In the genomic region with DNA sequence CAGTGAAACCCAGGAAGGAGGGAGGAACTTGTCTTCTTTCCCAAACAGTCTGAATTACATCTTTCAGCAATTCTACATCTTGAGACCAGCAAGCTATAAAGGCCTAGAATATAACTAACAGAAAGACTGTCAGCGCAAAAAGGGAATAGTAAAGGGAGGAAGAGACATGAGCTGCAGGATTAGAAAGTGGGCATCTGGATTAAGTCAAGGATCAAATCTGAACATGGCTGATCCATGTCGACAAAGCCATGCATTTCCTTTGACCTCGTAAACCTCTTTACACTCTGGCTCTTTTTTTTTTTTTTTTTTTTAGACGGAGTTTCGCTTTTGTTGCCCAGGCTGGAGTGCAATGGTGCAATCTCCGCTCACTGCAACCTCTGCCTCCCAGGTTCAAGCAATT, we compare ENCODE assay signal across 20 cellular contexts.
"Had no signal": no experiment of that assay in that cellular context is flagged by ENCODE, and none has a peak within 500 bp of the region (broad histone marks: within the 10 kb centered on the region; RNA-seq: fewer than 3 reads in every experiment).

No MANE protein-coding gene starts in this region.

- H3K4me3 ChIP-seq: dorsolateral prefrontal cortex, gastroesophageal sphincter, left lung, lower lobe of right lung, ovary, spleen, tibial artery, upper lobe of left lung, vagina had no signal

- H3K36me3 ChIP-seq: gastroesophageal sphincter, left lung, lower lobe of right lung, ovary, spleen, tibial artery, upper lobe of left lung, vagina had no signal

- DNase-seq: cortex of kidney; dorsolateral prefrontal cortex; effector CD8-positive, alpha-beta T cell; glutamatergic neuron; immature natural killer cell; left lung; lower lobe of right lung; natural killer cell; ovary; right cardiac atrium; spleen; stimulated activated CD4-positive, alpha-beta T cell treated with anti-CD3 and anti-CD28 coated beads, Interleukin-15, amount 100 ng/mL, for 24 hours; stimulated activated CD4-positive, alpha-beta T cell treated with anti-CD3 and anti-CD28 coated beads, Interleukin-1b, Interleukin-23, amount 100 ng/mL, for 48 hours; stimulated activated CD4-positive, alpha-beta T cell treated with anti-CD3 and anti-CD28 coated beads, Interleukin-4, amount 100 ng/mL, for 24 hours; tibial artery; upper lobe of left lung had no signal

- ATAC-seq: gastroesophageal sphincter; left lung; lower lobe of right lung; natural killer cell; right cardiac atrium; stimulated activated memory B cell treated with anti-CD40 and anti-IgM and Interleukin-4, amounts not matched to agents 10 μg/mL and 1 μg/mL and 100 μg/mL, for 72 hours had no signal

- H3K9me3 ChIP-seq: gastroesophageal sphincter, left lung, lower lobe of right lung, ovary, spleen, tibial artery, upper lobe of left lung, vagina had no signal

- H3K27ac ChIP-seq: dorsolateral prefrontal cortex, gastroesophageal sphincter, left lung, lower lobe of right lung, ovary, spleen, tibial artery, upper lobe of left lung, vagina had no signal

- FAIRE-seq: keratinocyte had no signal

- H3K27me3 ChIP-seq: dorsolateral prefrontal cortex, gastroesophageal sphincter, left lung, ovary, spleen, tibial artery, upper lobe of left lung, vagina had no signal

- H3K4me1 ChIP-seq: gastroesophageal sphincter, left lung, lower lobe of right lung, spleen, tibial artery, upper lobe of left lung, vagina had no signal
